ENCODE assay signal across 8 cellular contexts in genomic region chr6:151239603-151240035, GRCh38. TPM values are rescaled to one million over a fixed set of nuclear protein-coding genes. Genes with fewer than 3 reads are reported as not detected.
DNase-seq lines count a peak whose midpoint lies in the region; ATAC-seq, FAIRE-seq and TF ChIP-seq lines count a peak whose summit lies in the region.

Gene AKAP12 (plus strand): TSS chr6:151239967. CDS start chr6:151240563, 596 bp downstream.

- H3K4me3 ChIP-seq in GM06990 (replicated peaks; ENCODE audit: low read depth, low read length) (peak within 1 kb of the TSS; percentile 40), WERI-Rb-1 (ENCODE audit: low read depth, low read length) (peak within 1 kb of the TSS; percentile 85), fibroblast of the aortic adventitia (ENCODE audit: low read depth, low read length) (peak within 1 kb of the TSS; percentile 82), neural cell (ENCODE audit: low read length) (peak within 1 kb of the TSS; percentile 82)

- peaks cover 8% of the 10 kb centered on the region for H3F3A ChIP-seq in neural cell (ENCODE audit: insufficient read depth, low read length, poor library complexity, severe bottlenecking)

- no peak for TF ChIP-seq EP300 in neural cell (conservative IDR thresholded peaks at IDR 0.05; ENCODE audit: poor library complexity, severe bottlenecking)

- H3K27ac ChIP-seq in WERI-Rb-1 (peak within 1 kb of the TSS; percentile 75), neural cell (ENCODE audit: low read length) (peak within 1 kb of the TSS; percentile 81)

- no peaks in the 10 kb centered on the region for H3K9me3 ChIP-seq in WERI-Rb-1 (ENCODE audit: severe bottlenecking)
- H3K9me3 ChIP-seq in neural cell (ENCODE audit: low read length) = no peaks in the 10 kb centered on the region

- DNase-seq in GM06990 (ENCODE audit: extremely low read depth, insufficient read length) = peak; percentile 3
- DNase-seq in WERI-Rb-1 = no peak
- peak; percentile 69 for DNase-seq in fibroblast of the aortic adventitia (ENCODE audit: low read depth)
- DNase-seq in EL = no peak
- DNase-seq in SHP77 treated with DMSO at 0.1 percent for 48 hours (lab: John Stamatoyannopoulos, UW) = no peak
- no peak for DNase-seq in RCC 7860 (ENCODE audit: low spot score)

- TF ChIP-seq CTCF in GM06990 (IDR thresholded peaks at IDR 0.05; ENCODE audit: insufficient read depth, low read length, poor library complexity, severe bottlenecking) (no peak), WERI-Rb-1 (IDR thresholded peaks at IDR 0.05; ENCODE audit: low read depth, low read length) (no peak), fibroblast of the aortic adventitia (IDR thresholded peaks at IDR 0.05; ENCODE audit: insufficient read depth, low read length) (no peak), neural cell (IDR thresholded peaks at IDR 0.05; ENCODE audit: poor library complexity, severe bottlenecking) (no peak)

- peak within 1 kb of the TSS; percentile 81 for H2AFZ ChIP-seq in neural cell (ENCODE audit: low read depth, low read length)

- no peaks in the 10 kb centered on the region for H4K20me1 ChIP-seq in neural cell (ENCODE audit: insufficient read depth)

- peaks cover 11% of the 10 kb centered on the region for H3K27me3 ChIP-seq in GM06990 (replicated peaks; ENCODE audit: control insufficient read depth, insufficient read depth, low read length)
- H3K27me3 ChIP-seq in WERI-Rb-1 (ENCODE audit: insufficient read depth, low read depth, severe bottlenecking) = no peaks in the 10 kb centered on the region
- H3K27me3 ChIP-seq in neural cell (ENCODE audit: insufficient read depth, low read depth, low read length) = no peaks in the 10 kb centered on the region

- H3K79me2 ChIP-seq in neural cell (replicated peaks; ENCODE audit: insufficient read depth, low read length) = peaks cover 29% of the 10 kb centered on the region

- no peaks in the 10 kb centered on the region for H3K9me2 ChIP-seq in neural cell (ENCODE audit: insufficient read depth, low read length)

- TF ChIP-seq RAD21 in neural cell (conservative IDR thresholded peaks at IDR 0.05) = no peak

- peak within 1 kb of the TSS; percentile 94 for H3K9ac ChIP-seq in neural cell (ENCODE audit: low read length)

- ATAC-seq in HG02840 (IDR thresholded peaks at IDR 0.05; ENCODE audit: low FRiP score, unreplicated experiment) = no peak

- no peak for FAIRE-seq in RCC 7860 (lab: Jason Lieb, UNC)

- H3K4me2 ChIP-seq in neural cell (ENCODE audit: low read length) = peak within 1 kb of the TSS; percentile 98

- H3K36me3 ChIP-seq in GM06990 (ENCODE audit: control insufficient read depth, insufficient read depth, low read length) = no peaks in the 10 kb centered on the region
- H3K36me3 ChIP-seq in WERI-Rb-1 = no peaks in the 10 kb centered on the region; the same call in 1 of the 2 replicates
- no peaks in the 10 kb centered on the region for H3K36me3 ChIP-seq in neural cell (ENCODE audit: insufficient read depth, low read length)

TF ChIP-seq in neural cell, 6 proteins besides CTCF, POLR2A, EP300 and RAD21:
- no peak for TF ChIP-seq TAF1 (IDR thresholded peaks at IDR 0.05; ENCODE audit: low read depth)
- TF ChIP-seq POLR2AphosphoS5 (IDR thresholded peaks at IDR 0.05) = no peak
- no peak for TF ChIP-seq SMC3 (conservative IDR thresholded peaks at IDR 0.05; ENCODE audit: poor library complexity)

RNA-seq across cellular contexts. Expression of gene AKAP12, which starts in this region (rescaled TPM):
- 196 and 349 TPM in 2 replicates for total RNA-seq in fibroblast of the aortic adventitia (ENCODE audit: low replicate concordance)
- polyA plus RNA-seq in neural cell = 20.1 and 21.5 TPM in 2 replicates
- polyA minus RNA-seq in neural cell = 66.5 and 75.4 TPM in 2 replicates

Comparison
In these comparisons a context has a peak if more than half of its experiments do, and no peak if none do; other contexts are left out.
1. DNase-seq: peak in GM06990 (single experiment) and fibroblast of the aortic adventitia (single experiment); none in WERI-Rb-1 (single experiment), EL (single experiment), SHP77 treated with DMSO at 0.1 percent for 48 hours (single experiment) and RCC 7860 (single experiment).
2. Peak in every context shown above with its lines, with median percentiles within 50 percentile points of each other: H3K4me3 ChIP-seq.